ENCODE assay signal across 8 cellular contexts in genomic region chr19:12939292-12939606, GRCh38. TPM values are rescaled to one million over a fixed set of nuclear protein-coding genes. Genes with fewer than 3 reads are reported as not detected.
A peak's percentile ranks its signal among the peaks of the same experiment; 100 is the strongest.
DNase-seq lines count a peak whose midpoint lies in the region; ATAC-seq and TF ChIP-seq lines count a peak whose summit lies in the region.

No MANE protein-coding gene starts in this region.

- ATAC-seq in GM18519 (IDR thresholded peaks at IDR 0.05; ENCODE audit: low FRiP score, unreplicated experiment) = no peak

- H3K9me2 ChIP-seq in Loucy (replicated peaks; ENCODE audit: low read depth, low read length) = no peaks in the 10 kb centered on the region

- H3K4me3 ChIP-seq in AG10803 (ENCODE audit: low read length) (peak overlapping the region; percentile 96), Loucy (ENCODE audit: low read length, poor library complexity, severe bottlenecking) (peak overlapping the region; percentile 96), adrenal gland (peak overlapping the region; percentile 74 to 100 (median 98)), iPS-18c (ENCODE audit: insufficient read depth, low read depth, low read length) (peak overlapping the region; percentile 99)

- TF ChIP-seq POLR2A in adrenal gland (IDR thresholded peaks at IDR 0.05) = peak in 1 of 2 donors; percentile 17

- peak overlapping the region; percentile 100 for H3K9ac ChIP-seq in Loucy (ENCODE audit: low read depth, low read length, poor library complexity, severe bottlenecking)

- H3K36me3 ChIP-seq in Loucy (ENCODE audit: insufficient read depth, low read length) = peaks cover 57% of the 10 kb centered on the region
- peaks cover 0 to 49% of the 10 kb centered on the region in 2 donors for H3K36me3 ChIP-seq in adrenal gland (replicated peaks in 1 of 2)

- H3K27me3 ChIP-seq in Loucy (ENCODE audit: insufficient read depth, low read length, poor library complexity, severe bottlenecking) (peaks cover 15% of the 10 kb centered on the region), adrenal gland (no peaks in the 10 kb centered on the region)

- DNase-seq in AG10803 (ENCODE audit: low read depth) (peak; percentile 49), adrenal gland (peak in 4 of 7 donors; percentile 52 to 60 (median 55)), DMS79 treated with DMSO at 0.1 percent for 48 hours (lab: John Stamatoyannopoulos, UW) (no peak)
- DNase-seq in stimulated activated CD4-positive, alpha-beta T cell treated with anti-CD3 and anti-CD28 coated beads, Interleukin-12 subunit alpha, Interleukin-12 subunit beta, amount 100 ng/mL, for 4 hours = peak; percentile 39
- no peak for DNase-seq in activated CD4-positive, CD25-positive, alpha-beta regulatory T cell treated with anti-CD3 and anti-CD28 coated beads, Interleukin-2, amount 50 U/mL, for 72 hours

- peak overlapping the region in 4 of 5 donors; percentile 87 to 94 (median 92) for H3K27ac ChIP-seq in adrenal gland

- peak overlapping the region; percentile 99 for H3K4me2 ChIP-seq in Loucy (ENCODE audit: low read depth, low read length, poor library complexity, severe bottlenecking)

- no peak overlapping the region for H2AFZ ChIP-seq in Loucy (ENCODE audit: low read length)

- intact Hi-C loops in adrenal gland (cut with DNase I) = no loop called here

- peaks cover 66% of the 10 kb centered on the region for H3K79me2 ChIP-seq in Loucy (ENCODE audit: insufficient read depth, low read length)

- WGBS in adrenal gland, 4 donors = 0 to 5% (median 1%) methylated on average over 4 to 15 of the region's 15 CpGs

- TF ChIP-seq CTCF in AG10803 (conservative IDR thresholded peaks at IDR 0.05; ENCODE audit: low read length) (no peak), Loucy (conservative IDR thresholded peaks at IDR 0.05; ENCODE audit: low read length) (no peak), adrenal gland (IDR thresholded peaks at IDR 0.05) (no peak)

- peaks cover 62% of the 10 kb centered on the region for H3K4me1 ChIP-seq in Loucy (ENCODE audit: insufficient read depth, low read length, poor library complexity, severe bottlenecking)
- H3K4me1 ChIP-seq in adrenal gland (replicated peaks in 1 of 2) = peaks cover 5 to 36% of the 10 kb centered on the region in 2 donors

- H3F3A ChIP-seq in Loucy (ENCODE audit: low read depth) = peaks cover 23% of the 10 kb centered on the region

- H4K20me1 ChIP-seq in Loucy (ENCODE audit: insufficient read depth, low read length, poor library complexity, severe bottlenecking) = peaks cover 58% of the 10 kb centered on the region

- H3K9me3 ChIP-seq in Loucy (ENCODE audit: insufficient read depth, low read depth, low read length) (no peaks in the 10 kb centered on the region), adrenal gland (replicated peaks in 1 of 3) (no peaks in the 10 kb centered on the region), iPS-18c (ENCODE audit: control insufficient read depth, insufficient read depth, low read length) (no peaks in the 10 kb centered on the region)

RNA-seq across cellular contexts. Expression of gene CALR, which starts 0.8 kb away (rescaled TPM):
- total RNA-seq in adrenal gland = 1,000 to 10,000 TPM in 2 of 8 donors, 100 to 1,000 TPM in 6; 271 to 1,489 (median 613) TPM
- polyA plus RNA-seq in adrenal gland = 1,000 to 10,000 TPM in 1 of 3 donors, 100 to 1,000 TPM in 2; 224 to 1,230 (median 336) TPM

RNA-seq across cellular contexts. Expression of gene FARSA, which starts 5.7 kb away (rescaled TPM):
- 100 to 1,000 TPM in 1 of 8 donors, 10 to 100 TPM in 7; 40.6 to 102 (median 54.3) TPM for total RNA-seq in adrenal gland
- polyA plus RNA-seq in adrenal gland = 10 to 100 TPM; 33.5 to 62.1 (median 36.0) TPM

RNA-seq across cellular contexts. Expression of gene RAD23A, which starts 6.4 kb away (rescaled TPM):
- 100 to 1,000 TPM in 5 of 8 donors, 10 to 100 TPM in 3; 66.5 to 146 (median 108) TPM for total RNA-seq in adrenal gland
- 100 to 1,000 TPM; 112 to 240 (median 206) TPM for polyA plus RNA-seq in adrenal gland

RNA-seq across cellular contexts. Expression of gene GADD45GIP1, which starts 17.8 kb away (rescaled TPM):
- 100 to 1,000 TPM in 1 of 8 donors, 10 to 100 TPM in 7; 26.1 to 101 (median 41.2) TPM for total RNA-seq in adrenal gland
- polyA plus RNA-seq in adrenal gland = 100 to 1,000 TPM in 2 of 3 donors, 10 to 100 TPM in 1; 16.5 to 213 (median 183) TPM

RNA-seq across cellular contexts. Expression of gene SYCE2, which starts 20.2 kb away (rescaled TPM):
- total RNA-seq in adrenal gland = under 1 TPM in 1 of 8 donors, not detected in 7; 0.91 TPM
- polyA plus RNA-seq in adrenal gland = under 1 TPM; 0.16 to 0.24 (median 0.20) TPM

Comparison
In these comparisons a context has a peak if more than half of its experiments do, and no peak if none do; other contexts are left out.
1. DNase-seq: peak in AG10803 (single experiment), adrenal gland (4 of 7) and stimulated activated CD4-positive, alpha-beta T cell treated with anti-CD3 and anti-CD28 coated beads, Interleukin-12 subunit alpha, Interleukin-12 subunit beta, amount 100 ng/mL, for 4 hours (single experiment); none in DMS79 treated with DMSO at 0.1 percent for 48 hours (single experiment) and activated CD4-positive, CD25-positive, alpha-beta regulatory T cell treated with anti-CD3 and anti-CD28 coated beads, Interleukin-2, amount 50 U/mL, for 72 hours (single experiment).
2. Peak in every context shown above with its lines, with median percentiles within 50 percentile points of each other: H3K4me3 ChIP-seq.